Comparison of ENCODE assay signal across 13 cellular contexts in the genomic region with DNA sequence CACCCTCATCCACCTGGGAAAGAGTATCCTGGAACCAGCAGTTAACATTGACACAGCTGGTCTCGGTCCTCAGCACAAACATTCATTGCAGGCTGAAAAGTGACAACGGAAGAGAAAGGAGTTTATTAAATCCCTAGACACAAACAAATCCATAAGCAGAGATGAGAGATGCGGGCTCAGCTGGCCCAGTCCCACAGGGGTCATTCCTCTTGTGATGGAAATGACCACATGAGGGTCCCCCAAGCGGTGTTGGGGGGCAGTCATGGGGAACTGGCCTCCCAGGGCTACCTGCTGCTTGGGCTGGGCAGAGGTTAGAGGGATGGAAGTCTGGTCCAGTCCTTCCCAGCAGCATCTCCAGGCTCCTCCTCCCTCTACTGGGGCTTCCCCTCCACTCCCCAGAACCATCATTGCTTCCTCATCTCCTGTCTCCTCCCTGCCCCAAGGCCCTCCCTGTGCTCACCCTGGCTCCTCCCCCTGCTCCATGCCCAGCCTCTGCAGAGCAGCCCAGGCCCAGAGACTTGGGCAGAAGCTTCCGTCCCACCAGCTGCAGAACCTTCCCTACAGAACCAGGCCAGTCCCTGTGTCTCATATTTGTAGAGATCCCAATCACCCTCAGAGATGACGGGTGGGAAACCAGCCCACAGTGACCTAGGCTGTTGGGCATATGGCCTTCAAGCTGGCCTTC. TPM values are rescaled to one million over a fixed set of nuclear protein-coding genes. Genes with fewer than 3 reads are reported as not detected.
DNase-seq lines count a peak whose midpoint lies in the region; ATAC-seq and TF ChIP-seq lines count a peak whose summit lies in the region.
"Had no signal": no experiment of that assay in that cellular context is flagged by ENCODE, and none has a peak within 500 bp of the region (broad histone marks: within the 10 kb centered on the region; RNA-seq: fewer than 3 reads in every experiment).

No MANE protein-coding gene starts in this region.

- intact Hi-C loops in left colon (cut with DNase I, micrococcal nuclease) = no loop called here

- ATAC-seq in left colon = peak; percentile 86
- ATAC-seq in GM19035 (IDR thresholded peaks at IDR 0.05; ENCODE audit: unreplicated experiment) = no peak

- DNase-seq in Daoy (ENCODE audit: low read depth) (peak; percentile 18), SKM-1 (lab: John Stamatoyannopoulos, UW; ENCODE audit: unreplicated experiment) (peak; percentile 40), left colon (peak in 1 of 2 donors; percentile 52), midbrain (lab: John Stamatoyannopoulos, UW) (no peak), NCI-H526 (lab: John Stamatoyannopoulos, UW) (no peak)
- no peak for DNase-seq in activated CD4-positive, CD25-positive, alpha-beta regulatory T cell treated with anti-CD3 and anti-CD28 coated beads, Interleukin-2, amount 50 U/mL, for 72 hours
- DNase-seq: activated CD4-positive, alpha-beta T cell treated with anti-CD3 and anti-CD28 coated beads, Interleukin-2, amount 50 U/mL, for 1 hour; esophagus squamous epithelium; OCI-M1 had no signal

- TF ChIP-seq POLR2A in GM19193 (IDR thresholded peaks at IDR 0.05; ENCODE audit: extremely low read depth, insufficient read depth, insufficient read length) = peak; percentile 40

RNA-seq across cellular contexts. Expression of a gene that starts 5.4 kb away (rescaled TPM):
- not detected in 2 replicates for total RNA-seq in Daoy (2014; rRNA removed; shearing (Covaris generic))
- 10 to 100 TPM in 1 of 2 donors, 1 to 10 TPM in 1; 5.5 to 40.7 TPM for total RNA-seq in left colon
- total RNA-seq: astrocyte, pulmonary artery endothelial cell had no signal

Comparison
In these comparisons a context has a peak if more than half of its experiments do, and no peak if none do; other contexts are left out.
1. DNase-seq: peak in Daoy (single experiment) and SKM-1 (single experiment); none in activated CD4-positive, CD25-positive, alpha-beta regulatory T cell treated with anti-CD3 and anti-CD28 coated beads, Interleukin-2, amount 50 U/mL, for 72 hours (single experiment), midbrain (single experiment) and NCI-H526 (0 of 2).